1 cellular context compared by ENCODE assay signal in genomic region chr6:89829591-89830384, GRCh38.
TF ChIP-seq lines count a peak whose summit lies in the region.

CASP8AP2 (plus strand) TSS chr6:89829880.

TF ChIP-seq in K562, 482 proteins besides CTCF, POLR2A, EP300 and RAD21 (continued from another document and continues in another):
- TF ChIP-seq PBX2 (CRISPR knock-in tag; IDR thresholded peaks at IDR 0.05; ENCODE audit: low read depth) (no peak), PBX2 (tag; conservative IDR thresholded peaks at IDR 0.05; ENCODE audit: low read depth) (no peak), RB1 (IDR thresholded peaks at IDR 0.05; ENCODE audit: low read depth) (peak; percentile 99; the same call in 1 of the 2 replicates), SP1 (CRISPR knock-in tag; IDR thresholded peaks at IDR 0.05) (peak; percentile 75), CHD7 (IDR thresholded peaks at IDR 0.05; ENCODE audit: low read depth, low read length) (no peak), THAP12 (CRISPR knock-in tag; IDR thresholded peaks at IDR 0.05) (peak; percentile 27; the same call in 1 of the 2 replicates), NBN (IDR thresholded peaks at IDR 0.05; ENCODE audit: low read depth) (no peak), ARID1B (IDR thresholded peaks at IDR 0.05) (no peak), ZNF77 (CRISPR knock-in tag; IDR thresholded peaks at IDR 0.05) (0 out of 2 replicates have a peak, but pooled peaks have one; percentile 22), E2F3 (CRISPR knock-in tag; IDR thresholded peaks at IDR 0.05) (peak; percentile 95), HNRNPLL (IDR thresholded peaks at IDR 0.05; ENCODE audit: low read depth, low read length, poor library complexity, severe bottlenecking) (peak; percentile 40), CHCHD3 (CRISPR knock-in tag; IDR thresholded peaks at IDR 0.05) (no peak), ATF7 (IDR thresholded peaks at IDR 0.05) (no peak; the same call in 1 of the 2 replicates), SREBF1 (IDR thresholded peaks at IDR 0.05; ENCODE audit: borderline replicate concordance, low read depth, low read length) (no peak), ZNF133 (CRISPR knock-in tag; IDR thresholded peaks at IDR 0.05) (no peak), CHAMP1 (IDR thresholded peaks at IDR 0.05) (no peak), ZNF76 (CRISPR knock-in tag; IDR thresholded peaks at IDR 0.05; ENCODE audit: borderline replicate concordance) (no peak), SIN3A (IDR thresholded peaks at IDR 0.05; ENCODE audit: borderline replicate concordance in 2 of 2, control insufficient read depth in 1 of 2, low read depth in 2 of 2, low read length in 2 of 2) (peak in 1 of 2 experiments; percentile 54; a peak in 2 of 4 replicates), RBM39 (optimal IDR thresholded peaks at IDR 0.05; ENCODE audit: low read depth, low read length) (no peak), CLOCK (CRISPR knock-in tag; IDR thresholded peaks at IDR 0.05; ENCODE audit: borderline replicate concordance) (no peak), NKRF (IDR thresholded peaks at IDR 0.05; ENCODE audit: borderline replicate concordance) (peak; percentile 65; the same call in 1 of the 2 replicates), NRF1 (conservative IDR thresholded peaks at IDR 0.05 in 1 of 2, IDR thresholded peaks at IDR 0.05 in 1 of 2) (peak in 1 of 2 experiments; percentile 36; a peak in 2 of 4 replicates), HIVEP1 (CRISPR knock-in tag; IDR thresholded peaks at IDR 0.05) (0 out of 2 replicates have a peak, but pooled peaks have one; percentile 53), ZNF707 (CRISPR knock-in tag; conservative IDR thresholded peaks at IDR 0.05) (no peak)
